1 cellular context compared by ENCODE assay signal in the genomic region with DNA sequence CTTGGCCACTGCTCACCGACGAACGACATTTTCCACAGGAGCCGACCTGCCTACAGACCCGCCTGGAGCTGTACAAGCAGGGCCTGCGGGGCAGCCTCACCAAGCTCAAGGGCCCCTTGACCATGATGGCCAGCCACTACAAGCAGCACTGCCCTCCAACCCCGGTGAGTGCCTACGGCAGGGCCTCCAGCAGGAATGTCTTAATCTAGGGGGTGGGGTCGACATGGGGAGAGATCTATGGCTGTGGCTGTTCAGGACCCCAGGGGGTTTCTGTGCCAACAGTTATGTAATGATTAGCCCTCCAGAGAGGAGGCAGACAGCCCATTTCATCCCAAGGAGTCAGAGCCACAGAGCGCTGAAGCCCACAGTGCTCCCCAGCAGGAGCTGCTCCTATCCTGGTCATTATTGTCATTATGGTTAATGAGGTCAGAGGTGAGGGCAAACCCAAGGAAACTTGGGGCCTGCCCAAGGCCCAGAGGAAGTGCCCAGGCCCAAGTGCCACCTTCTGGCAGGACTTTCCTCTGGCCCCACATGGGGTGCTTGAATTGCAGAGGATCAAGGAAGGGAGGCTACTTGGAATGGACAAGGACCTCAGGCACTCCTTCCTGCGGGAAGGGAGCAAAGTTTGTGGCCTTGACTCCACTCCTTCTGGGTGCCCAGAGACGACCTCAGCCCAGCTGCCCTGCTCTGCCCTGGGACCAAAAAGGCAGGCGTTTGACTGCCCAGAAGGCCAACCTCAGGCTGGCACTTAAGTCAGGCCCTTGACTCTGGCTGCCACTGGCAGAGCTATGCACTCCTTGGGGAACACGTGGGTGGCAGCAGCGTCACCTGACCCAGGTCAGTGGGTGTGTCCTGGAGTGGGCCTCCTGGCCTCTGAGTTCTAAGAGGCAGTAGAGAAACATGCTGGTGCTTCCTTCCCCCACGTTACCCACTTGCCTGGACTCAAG.
TF ChIP-seq lines count a peak whose summit lies in the region.

No MANE protein-coding gene starts in this region.

TF ChIP-seq in IMR-90, 13 proteins besides CTCF, POLR2A, EP300 and RAD21:
- no peak for TF ChIP-seq BHLHE40 (IDR thresholded peaks at IDR 0.05; ENCODE audit: low read depth, low read length)
